ENCODE assay signal across 8 cellular contexts in genomic region chr6:32192608-32193039, GRCh38. TPM values are rescaled to one million over a fixed set of nuclear protein-coding genes. Genes with fewer than 3 reads are reported as not detected.
DNase-seq lines count a peak whose midpoint lies in the region; ATAC-seq and TF ChIP-seq lines count a peak whose summit lies in the region.

TSS of gene GPSM3 (minus strand) at chr6:32192643. CDS start at chr6:32192513, 130 bp downstream.

- H3K4me1 ChIP-seq in ES-I3 (ENCODE audit: insufficient read depth, low read length): peaks cover 35% of the 10 kb centered on the region
- H3K4me1 ChIP-seq in rectal smooth muscle tissue (ENCODE audit: control insufficient read depth, insufficient read depth, low read length): peaks cover 17% of the 10 kb centered on the region

- peak within 1 kb of the TSS; percentile 82 for H3K4me3 ChIP-seq in rectal smooth muscle tissue (ENCODE audit: low read length)

- TF ChIP-seq CTCF in glutamatergic neuron (IDR thresholded peaks at IDR 0.05; ENCODE audit: partially characterized antibody, unreplicated experiment): no peak

- H3K4me3 Mint-ChIP-seq in glutamatergic neuron (ENCODE audit: unreplicated experiment): peak within 1 kb of the TSS; percentile 12

- H3K27ac ChIP-seq in rectal smooth muscle tissue (ENCODE audit: low read depth, low read length): peak within 1 kb of the TSS; percentile 59

- no peaks in the 10 kb centered on the region for H3K27me3 ChIP-seq in rectal smooth muscle tissue (ENCODE audit: control insufficient read depth, insufficient read depth, low read length)

- H3K9me3 ChIP-seq in ES-I3 (ENCODE audit: control insufficient read depth, insufficient read depth, low read length): no peaks in the 10 kb centered on the region

- no peak for ATAC-seq in GM21423 (IDR thresholded peaks at IDR 0.05; ENCODE audit: unreplicated experiment)

- H3K36me3 ChIP-seq in ES-I3 (ENCODE audit: insufficient read depth, low read length) (0 out of 2 replicates have a peak, but pooled peaks cover 2% of the 10 kb centered on the region), rectal smooth muscle tissue (ENCODE audit: control insufficient read depth, insufficient read depth, low read length) (peaks cover 2% of the 10 kb centered on the region)

- H3K27ac Mint-ChIP-seq in glutamatergic neuron (ENCODE audit: unreplicated experiment): peak within 1 kb of the TSS; percentile 59

- peaks cover 17% of the 10 kb centered on the region for H3K4me1 Mint-ChIP-seq in glutamatergic neuron (ENCODE audit: low read depth, unreplicated experiment)

- H3K27me3 Mint-ChIP-seq in glutamatergic neuron (ENCODE audit: unreplicated experiment): peaks cover 11% of the 10 kb centered on the region

- H3K9ac ChIP-seq in ES-I3 (ENCODE audit: low read depth, low read length) (peak within 1 kb of the TSS; percentile 57), rectal smooth muscle tissue (ENCODE audit: low read length) (peak within 1 kb of the TSS; percentile 71)

- DNase-seq in NOMO-1 treated with dmso at 0.1 percent for 144 hours (lab: John Stamatoyannopoulos, UW; ENCODE audit: unreplicated experiment): peak; percentile 69
- DNase-seq in activated T-helper 1 cell treated with Interleukin-2 at 50 U/mL for 16 hours (ENCODE audit: low read depth): peak; percentile 53
- no peak for DNase-seq in glutamatergic neuron
- no peak for DNase-seq in middle frontal gyrus (ENCODE audit: extremely low spot score, low spot score)
- no peak for DNase-seq in cortex of kidney (lab: John Stamatoyannopoulos, UW)

- H3K9me3 Mint-ChIP-seq in glutamatergic neuron (ENCODE audit: unreplicated experiment): peaks cover 21% of the 10 kb centered on the region

- H3K36me3 Mint-ChIP-seq in glutamatergic neuron (ENCODE audit: unreplicated experiment): no peaks in the 10 kb centered on the region

RNA-seq across cellular contexts. Expression of gene GPSM3, which starts in this region (rescaled TPM):
- total RNA-seq in glutamatergic neuron (ENCODE audit: unreplicated experiment): 3.2 TPM

Comparison
In these comparisons a context has a peak if more than half of its experiments do, and no peak if none do; other contexts are left out.
1. DNase-seq: peak in NOMO-1 treated with dmso at 0.1 percent for 144 hours (single experiment) and activated T-helper 1 cell treated with Interleukin-2 at 50 U/mL for 16 hours (single experiment); none in glutamatergic neuron (single experiment), middle frontal gyrus (single experiment) and cortex of kidney (single experiment).